ENCODE assay signal across 13 cellular contexts in genomic region chr20:32559753-32560380, GRCh38. TPM values are rescaled to one million over a fixed set of nuclear protein-coding genes. Genes with fewer than 3 reads are reported as not detected.
DNase-seq lines count a peak whose midpoint lies in the region; ATAC-seq and TF ChIP-seq lines count a peak whose summit lies in the region.
"Had no signal": no experiment of that assay in that cellular context is flagged by ENCODE, and none has a peak within 500 bp of the region (broad histone marks: within the 10 kb centered on the region; RNA-seq: fewer than 3 reads in every experiment).

No MANE protein-coding gene starts in this region.

- no peaks in the 10 kb centered on the region for H3K27me3 Mint-ChIP-seq in activated CD4-positive, alpha-beta T cell treated with anti-CD3 and anti-CD28 coated beads for 36 hours

- H3K4me3 ChIP-seq in RWPE2 (ENCODE audit: severe bottlenecking), result no peak overlapping the region
- H3K4me3 ChIP-seq in skeletal muscle satellite cell (ENCODE audit: low read length), result no peak overlapping the region
- H3K4me3 ChIP-seq: skin epidermis, uterus had no signal

- peaks cover 60% of the 10 kb centered on the region for H3K4me1 Mint-ChIP-seq in activated CD4-positive, alpha-beta T cell treated with anti-CD3 and anti-CD28 coated beads for 36 hours

- H3K9me3 ChIP-seq in RWPE2 (ENCODE audit: severe bottlenecking) (no peaks in the 10 kb centered on the region), skeletal muscle satellite cell (replicated peaks; ENCODE audit: low read length) (no peaks in the 10 kb centered on the region)
- H3K9me3 ChIP-seq: uterus had no signal

- H3K27ac ChIP-seq in RWPE2 (ENCODE audit: poor library complexity, severe bottlenecking), result no peak overlapping the region
- H3K27ac ChIP-seq: skin epidermis, uterus had no signal

- H3K27ac Mint-ChIP-seq in activated CD4-positive, alpha-beta T cell treated with anti-CD3 and anti-CD28 coated beads for 36 hours, result peak overlapping the region; percentile 48
- H3K27ac Mint-ChIP-seq: activated T-helper 1 cell treated with anti-CD3 and anti-CD28 coated beads, Interleukin-12 subunit alpha, Interleukin-12 subunit beta, Interleukin-2, Interleukin-4 antibody, amounts not matched to agents 30 ng/mL and 10 ng/mL and 1 ng/mL, durations not matched to agents 14 hours and 24 hours and 36 hours had no signal

- TF ChIP-seq CTCF in RWPE2 (IDR thresholded peaks at IDR 0.05; ENCODE audit: poor library complexity, severe bottlenecking), result no peak

- H3K4me1 ChIP-seq in RWPE2 (ENCODE audit: insufficient read depth, poor library complexity, severe bottlenecking), result no peaks in the 10 kb centered on the region
- H3K4me1 ChIP-seq in skeletal muscle satellite cell (ENCODE audit: control insufficient read depth, insufficient read depth, low read length), result peaks cover 8% of the 10 kb centered on the region
- H3K4me1 ChIP-seq: uterus had no signal

- no peak for ATAC-seq in activated CD4-positive, alpha-beta T cell treated with anti-CD3 and anti-CD28 coated beads for 36 hours
- ATAC-seq in RWPE2 (ENCODE audit: low read depth), result peak; percentile 27
- peak; percentile 20 for ATAC-seq in esophagus mucosa

- peak overlapping the region; percentile 41 for H3K4me2 ChIP-seq in skeletal muscle satellite cell (ENCODE audit: low read length)

- no peak for DNase-seq in activated CD4-positive, alpha-beta T cell treated with anti-CD3 and anti-CD28 coated beads for 36 hours
- no peak for DNase-seq in activated CD4-positive, alpha-beta T cell treated with anti-CD3 and anti-CD28 coated beads for 48 hours
- DNase-seq in RWPE2 (ENCODE audit: low spot score), result no peak
- no peak for DNase-seq in stimulated activated CD4-positive, alpha-beta T cell treated with anti-CD3 and anti-CD28 coated beads, Interleukin-4, amount 100 ng/mL, for 1 hour
- DNase-seq in OCI-M1 (lab: John Stamatoyannopoulos, UW), result no peak
- DNase-seq in activated gamma-delta T cell (lab: John Stamatoyannopoulos, UW), result no peak
- DNase-seq: activated CD4-positive, CD25-positive, alpha-beta regulatory T cell; SHP77; uterus had no signal

- CTCF ChIA-PET in activated CD4-positive, alpha-beta T cell treated with anti-CD3 and anti-CD28 coated beads for 36 hours (lab: Charles Lee), result no interaction called here

- intact Hi-C loops in activated CD4-positive, alpha-beta T cell treated with anti-CD3 and anti-CD28 coated beads for 36 hours (cut with DNase I, micrococcal nuclease), result no loop called here

- H3K36me3 ChIP-seq in RWPE2 (ENCODE audit: low read depth) (no peaks in the 10 kb centered on the region), skeletal muscle satellite cell (ENCODE audit: insufficient read depth, low read length) (no peaks in the 10 kb centered on the region)
- H3K36me3 ChIP-seq: uterus had no signal

- H3K4me3 Mint-ChIP-seq in activated CD4-positive, alpha-beta T cell treated with anti-CD3 and anti-CD28 coated beads for 36 hours, result no peak overlapping the region
- H3K4me3 Mint-ChIP-seq: activated T-helper 1 cell treated with anti-CD3 and anti-CD28 coated beads, Interleukin-12 subunit alpha, Interleukin-12 subunit beta, Interleukin-2, Interleukin-4 antibody, amounts not matched to agents 30 ng/mL and 10 ng/mL and 1 ng/mL, durations not matched to agents 14 hours and 24 hours and 36 hours had no signal

- no peaks in the 10 kb centered on the region for H3K9me3 Mint-ChIP-seq in activated CD4-positive, alpha-beta T cell treated with anti-CD3 and anti-CD28 coated beads for 36 hours (ENCODE audit: low read depth)
- H3K9me3 Mint-ChIP-seq: activated T-helper 1 cell treated with anti-CD3 and anti-CD28 coated beads, Interleukin-12 subunit alpha, Interleukin-12 subunit beta, Interleukin-2, Interleukin-4 antibody, amounts not matched to agents 30 ng/mL and 10 ng/mL and 1 ng/mL, durations not matched to agents 14 hours and 24 hours and 36 hours had no signal

- H3K27me3 ChIP-seq in RWPE2 (ENCODE audit: insufficient read depth, poor library complexity, severe bottlenecking) (no peaks in the 10 kb centered on the region), skeletal muscle satellite cell (ENCODE audit: control insufficient read depth, insufficient read depth, low read length) (peaks cover 28% of the 10 kb centered on the region)
- H3K27me3 ChIP-seq: uterus had no signal

- peak overlapping the region; percentile 58 for H3K9ac ChIP-seq in skeletal muscle satellite cell (ENCODE audit: low read depth, low read length)

- H3K36me3 Mint-ChIP-seq in activated CD4-positive, alpha-beta T cell treated with anti-CD3 and anti-CD28 coated beads for 36 hours (ENCODE audit: low read depth), result no peaks in the 10 kb centered on the region

- POLR2A ChIA-PET in activated CD4-positive, alpha-beta T cell treated with anti-CD3 and anti-CD28 coated beads for 36 hours (lab: Charles Lee), result no interaction called here

RNA-seq across cellular contexts. Expression of gene NOL4L, which starts 25.3 kb away (rescaled TPM):
- total RNA-seq in activated CD4-positive, alpha-beta T cell treated with anti-CD3 and anti-CD28 coated beads for 36 hours, result 10 to 100 TPM; 17.3 to 22.0 TPM
- 2.0 TPM for total RNA-seq in esophagus mucosa
- 3.5 and 3.7 TPM in 2 replicates for total RNA-seq in skeletal muscle satellite cell (2012; rRNA removed)
